In the genomic region with DNA sequence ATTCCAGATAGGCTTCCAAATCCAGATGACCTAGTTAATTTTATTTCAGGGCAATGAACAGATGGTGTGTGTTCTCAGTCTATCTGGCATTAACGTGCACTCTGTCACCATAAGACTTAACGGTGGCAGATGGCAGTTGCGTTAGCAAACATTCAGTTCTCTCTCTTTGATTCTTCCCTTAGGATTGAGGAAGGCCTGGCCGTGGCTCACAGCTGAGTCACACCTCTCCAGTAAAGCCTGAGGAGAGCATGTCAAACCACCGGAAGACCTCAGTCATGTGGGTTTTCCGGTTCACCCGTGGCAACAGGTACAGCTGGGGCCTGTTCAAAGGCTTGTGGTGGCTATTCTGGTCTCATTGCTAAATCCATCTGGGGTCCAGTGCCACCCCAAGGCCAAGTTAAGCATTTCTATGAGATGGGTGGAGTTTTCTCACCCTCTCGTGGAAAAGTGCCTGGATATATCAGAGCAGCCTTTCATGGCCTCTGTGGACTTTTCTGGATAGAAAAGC, we compare ENCODE assay signal across 8 cellular contexts.
A peak's percentile ranks its signal among the peaks of the same experiment; 100 is the strongest.
DNase-seq lines count a peak whose midpoint lies in the region; ATAC-seq and TF ChIP-seq lines count a peak whose summit lies in the region.

No MANE protein-coding gene starts in this region.

- ATAC-seq in GM18498 (IDR thresholded peaks at IDR 0.05; ENCODE audit: unreplicated experiment) (peak; percentile 100), HG02763 (IDR thresholded peaks at IDR 0.05; ENCODE audit: unreplicated experiment) (peak; percentile 100), upper lobe of left lung (ENCODE audit: low FRiP score in 2 of 2) (peak; percentile 68 to 86)
- ATAC-seq in naive thymus-derived CD8-positive, alpha-beta T cell = peak; percentile 58 to 65

- H3K4me1 ChIP-seq in endodermal cell (ENCODE audit: control insufficient read depth, insufficient read depth, low read length) (no peaks in the 10 kb centered on the region), upper lobe of left lung (peaks cover 0 to 5% (median 2%) of the 10 kb centered on the region in 4 donors)

- POLR2A ChIA-PET in naive thymus-derived CD8-positive, alpha-beta T cell (lab: Charles Lee) = no interaction called here

- H3K36me3 Mint-ChIP-seq in endodermal cell (ENCODE audit: low read depth) = no peaks in the 10 kb centered on the region
- no peaks in the 10 kb centered on the region for H3K36me3 Mint-ChIP-seq in naive thymus-derived CD8-positive, alpha-beta T cell

- H3K4me3 ChIP-seq in endodermal cell (ENCODE audit: low read length) (no peak overlapping the region), upper lobe of left lung (no peak overlapping the region)

- H3K36me3 ChIP-seq in endodermal cell (ENCODE audit: control insufficient read depth, insufficient read depth, low read length) = no peaks in the 10 kb centered on the region
- no peaks in the 10 kb centered on the region for H3K36me3 ChIP-seq in upper lobe of left lung

- no peak for TF ChIP-seq POLR2A in upper lobe of left lung (IDR thresholded peaks at IDR 0.05)

- H3K27me3 Mint-ChIP-seq in endodermal cell (ENCODE audit: insufficient read depth) = no peaks in the 10 kb centered on the region
- peaks cover 0 to under 1% (median 0%) of the 10 kb centered on the region in 5 donors for H3K27me3 Mint-ChIP-seq in naive thymus-derived CD8-positive, alpha-beta T cell

- H3K27ac Mint-ChIP-seq in endodermal cell = no peak overlapping the region
- H3K27ac Mint-ChIP-seq in naive thymus-derived CD8-positive, alpha-beta T cell = peak overlapping the region in 3 of 10 donors; percentile 44 to 71 (median 58)

- peak; percentile 53 for DNase-seq in AG08396 (ENCODE audit: low spot score)
- peak; percentile 95 for DNase-seq in NCI-H1694 (lab: John Stamatoyannopoulos, UW)
- peak; percentile 4 to 9 for DNase-seq in activated CD4-positive, alpha-beta T cell treated with anti-CD3 and anti-CD28 coated beads for 4 hours
- peak; percentile 68 for DNase-seq in endodermal cell
- DNase-seq in naive thymus-derived CD8-positive, alpha-beta T cell = peak in 5 of 10 donors; percentile 0 to 31 (median 3)
- DNase-seq in upper lobe of left lung = peak in 1 of 2 donors; percentile 58

- H3K4me1 Mint-ChIP-seq in endodermal cell = no peaks in the 10 kb centered on the region
- H3K4me1 Mint-ChIP-seq in naive thymus-derived CD8-positive, alpha-beta T cell = peaks cover 0 to 15% (median 10%) of the 10 kb centered on the region in 4 donors

- peak; percentile 49 for TF ChIP-seq CTCF in endodermal cell (conservative IDR thresholded peaks at IDR 0.05)
- peak in 1 of 6 experiments; percentile 4 for TF ChIP-seq CTCF in upper lobe of left lung (IDR thresholded peaks at IDR 0.05)

- peaks cover 8% of the 10 kb centered on the region for H3K27me3 ChIP-seq in endodermal cell (ENCODE audit: control insufficient read depth, insufficient read depth, low read length, poor library complexity, severe bottlenecking)
- no peaks in the 10 kb centered on the region for H3K27me3 ChIP-seq in upper lobe of left lung

- peak overlapping the region; percentile 24 for H3K27ac ChIP-seq in endodermal cell (ENCODE audit: low read depth, low read length)
- H3K27ac ChIP-seq in upper lobe of left lung = no peak overlapping the region

- WGBS in endodermal cell (ENCODE audit: insufficient coverage in 1 of 2, insufficient read length in 1 of 2), 2 experiments = 91 to 92% methylated on average over 7 to 8 of the region's 8 CpGs
- 48 to 50% methylated on average over 6 to 8 of the region's 8 CpGs for WGBS in upper lobe of left lung, 2 donors

- H3K9me3 ChIP-seq in endodermal cell (ENCODE audit: control insufficient read depth, low read length) = no peaks in the 10 kb centered on the region
- H3K9me3 ChIP-seq in upper lobe of left lung = no peaks in the 10 kb centered on the region

- H3K9ac ChIP-seq in endodermal cell (ENCODE audit: extremely low read depth, low read length, poor library complexity, severe bottlenecking) = no peak overlapping the region

- TF ChIP-seq EP300 in upper lobe of left lung (IDR thresholded peaks at IDR 0.05) = no peak

- H3K4me3 Mint-ChIP-seq in endodermal cell = no peak overlapping the region
- peak overlapping the region in 1 of 10 donors; percentile 50 for H3K4me3 Mint-ChIP-seq in naive thymus-derived CD8-positive, alpha-beta T cell

- no peaks in the 10 kb centered on the region for H3K9me3 Mint-ChIP-seq in endodermal cell
- no peaks in the 10 kb centered on the region for H3K9me3 Mint-ChIP-seq in naive thymus-derived CD8-positive, alpha-beta T cell
